15 cellular contexts compared by ENCODE assay signal in the genomic region with DNA sequence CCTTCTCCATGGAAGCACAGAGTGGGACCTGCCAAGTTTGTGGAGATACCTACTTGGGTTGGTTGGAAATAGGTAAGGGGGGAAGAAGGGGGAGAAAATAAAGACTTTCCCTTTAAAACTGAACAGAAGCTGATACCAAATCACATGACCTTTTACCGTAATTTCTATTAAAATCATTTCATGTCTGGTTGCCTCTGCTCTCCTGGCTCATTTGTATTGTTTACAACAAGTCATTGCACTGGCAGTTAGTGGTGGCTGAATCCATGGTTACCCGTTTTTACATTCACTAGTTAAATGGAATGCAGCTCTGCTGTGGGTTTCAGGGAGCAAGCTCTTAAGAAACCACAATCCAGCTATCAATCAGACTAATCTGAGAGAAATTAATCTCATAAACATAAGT.
DNase-seq lines count a peak whose midpoint lies in the region; ATAC-seq, FAIRE-seq and TF ChIP-seq lines count a peak whose summit lies in the region.
"Had no signal": no experiment of that assay in that cellular context is flagged by ENCODE, and none has a peak within 500 bp of the region (broad histone marks: within the 10 kb centered on the region; RNA-seq: fewer than 3 reads in every experiment).

No MANE protein-coding gene starts in this region.

- H3K27me3 ChIP-seq in fibroblast of lung (ENCODE audit: control insufficient read depth, insufficient read depth, low read length) (no peaks in the 10 kb centered on the region), pancreas (no peaks in the 10 kb centered on the region), brain microvascular endothelial cell (replicated peaks) (no peaks in the 10 kb centered on the region)
- H3K27me3 ChIP-seq: ovary had no signal

- no peaks in the 10 kb centered on the region for H3K4me1 ChIP-seq in fibroblast of lung (ENCODE audit: control insufficient read depth, extremely low read depth, insufficient read depth, low read length)
- peaks cover 0 to 4% (median 0%) of the 10 kb centered on the region in 3 donors for H3K4me1 ChIP-seq in pancreas
- H3K4me1 ChIP-seq: foreskin keratinocyte had no signal

- no peaks in the 10 kb centered on the region for H3K79me2 ChIP-seq in fibroblast of lung (ENCODE audit: control insufficient read depth, insufficient read depth, low read length)

- POLR2A ChIA-PET in RWPE1 (lab: Yijun Ruan, JAX; ENCODE audit: low non-redundant PET): no interaction called here

- H3K27ac ChIP-seq in fibroblast of lung (ENCODE audit: insufficient read depth, low read length) (no peak overlapping the region), pancreas (peak overlapping the region in 2 of 4 donors; percentile 60 to 61), brain microvascular endothelial cell (no peak overlapping the region), RWPE1 (no peak overlapping the region)
- H3K27ac ChIP-seq: foreskin keratinocyte, ovary had no signal

- 4 to 10% methylated on average over 2 of the region's 2 CpGs for WGBS in pancreas, 2 donors

- CTCF ChIA-PET in RWPE1 (lab: Yijun Ruan, JAX): no interaction called here

- no peak for TF ChIP-seq CTCF in fibroblast of lung (conservative IDR thresholded peaks at IDR 0.05 in 1 of 2, IDR thresholded peaks at IDR 0.05 in 1 of 2; ENCODE audit: low read depth in 1 of 2, low read length in 2 of 2)
- TF ChIP-seq CTCF in pancreas (IDR thresholded peaks at IDR 0.05): no peak
- TF ChIP-seq CTCF in brain microvascular endothelial cell (IDR thresholded peaks at IDR 0.05; ENCODE audit: low read depth, low read length, missing control alignments): no peak
- TF ChIP-seq CTCF in RWPE1 (conservative IDR thresholded peaks at IDR 0.05; ENCODE audit: low read depth): no peak

- H2AFZ ChIP-seq in fibroblast of lung (ENCODE audit: low read length): peak overlapping the region; percentile 21

- ATAC-seq in pancreas (peak; percentile 64 to 71 (median 68)), HG03159 (IDR thresholded peaks at IDR 0.05; ENCODE audit: unreplicated experiment) (no peak)
- ATAC-seq: activated CD8-positive, alpha-beta memory T cell treated with anti-CD3 and anti-CD28 coated beads, Interleukin-2, amount 10 ng/mL, durations not matched to agents 7 days and 5 days; foreskin keratinocyte had no signal

- intact Hi-C loops in pancreas (cut with DNase I): no loop called here

- in situ Hi-C loops in brain microvascular endothelial cell (cut with HindIII; ENCODE audit: low pct_ligation_motif_present, low sequenced_read_pairs): no loop called here

- H3K9ac ChIP-seq in fibroblast of lung (ENCODE audit: insufficient read depth, low read length): no peak overlapping the region

- DNase-seq in EH (ENCODE audit: low read depth): peak; percentile 3
- peak; percentile 74 to 75 for DNase-seq in NCI-H526 (lab: John Stamatoyannopoulos, UW)
- DNase-seq in fibroblast of lung (ENCODE audit: low read depth in 2 of 2): peak; percentile 60 to 83
- DNase-seq in pancreas: no peak
- no peak for DNase-seq in brain microvascular endothelial cell
- DNase-seq in erythroblast (lab: John Stamatoyannopoulos, UW): no peak
- no peak for DNase-seq in RWPE1 (ENCODE audit: low spot score)
- DNase-seq: activated CD8-positive, alpha-beta memory T cell treated with anti-CD3 and anti-CD28 coated beads, Interleukin-2, amount 10 ng/mL, durations not matched to agents 7 days and 5 days; activated naive CD4-positive, alpha-beta T cell treated with anti-CD3 and anti-CD28 coated beads, Interleukin-2, amount 50 U/mL, for 16 hours; CD4-positive, alpha-beta memory T cell; cortex of kidney; foreskin keratinocyte; NCI-H1694; ovary had no signal

- H3K9me3 ChIP-seq in fibroblast of lung (ENCODE audit: control insufficient read depth, insufficient read depth, low read depth, low read length) (no peaks in the 10 kb centered on the region), pancreas (no peaks in the 10 kb centered on the region)
- H3K9me3 ChIP-seq: ovary had no signal

- H3K36me3 ChIP-seq in fibroblast of lung (ENCODE audit: control insufficient read depth, insufficient read depth, low read length) (no peaks in the 10 kb centered on the region), pancreas (no peaks in the 10 kb centered on the region), brain microvascular endothelial cell (replicated peaks) (no peaks in the 10 kb centered on the region)
- H3K36me3 ChIP-seq: ovary had no signal

- TF ChIP-seq POLR2A in erythroblast (IDR thresholded peaks at IDR 0.05; ENCODE audit: low read length): no peak

- H4K20me1 ChIP-seq in fibroblast of lung (ENCODE audit: control insufficient read depth, extremely low read depth, insufficient read depth, low read length): no peaks in the 10 kb centered on the region

- H3K4me3 ChIP-seq in fibroblast of lung (replicated peaks in 1 of 4; ENCODE audit: control extremely low read depth in 1 of 4, insufficient read depth in 1 of 4, low read depth in 3 of 4, low read length in 4 of 4) (peak overlapping the region in 1 of 4 experiments; percentile 19), pancreas (peak overlapping the region in 2 of 4 donors; percentile 28 to 33), brain microvascular endothelial cell (ENCODE audit: low read depth, low read length) (no peak overlapping the region)
- H3K4me3 ChIP-seq: ovary had no signal

- FAIRE-seq in pancreas (lab: Jason Lieb, UNC): no peak

- H3K4me2 ChIP-seq in fibroblast of lung (ENCODE audit: extremely low read depth, insufficient read depth, low read length): peak overlapping the region; percentile 23

Comparison
In these comparisons a context has a peak if more than half of its experiments do, and no peak if none do; other contexts are left out.
1. DNase-seq: peak in EH (single experiment), NCI-H526 (2 of 2) and fibroblast of lung (2 of 2); none in pancreas (0 of 6), brain microvascular endothelial cell (single experiment), erythroblast (0 of 2) and RWPE1 (single experiment).